ENCODE assay signal across 8 cellular contexts in genomic region chr10:73358331-73359279, GRCh38. TPM values are rescaled to one million over a fixed set of nuclear protein-coding genes. Genes with fewer than 3 reads are reported as not detected.
DNase-seq lines count a peak whose midpoint lies in the region; ATAC-seq and FAIRE-seq lines count a peak whose summit lies in the region.

CFAP70 (minus strand) TSS chr10:73358864; CDS start chr10:73354796, 4,068 bp downstream.

- H4K8ac ChIP-seq in mesendoderm (ENCODE audit: low read depth, low read length), result no peak within 1 kb of the TSS

- peak within 1 kb of the TSS; percentile 68 for H3K4me2 ChIP-seq in mesendoderm (ENCODE audit: low read length)

- no peaks in the 10 kb centered on the region for H3K79me1 ChIP-seq in mesendoderm (ENCODE audit: low read length)

- H3K9ac ChIP-seq in mesendoderm (ENCODE audit: low read length), result peak within 1 kb of the TSS; percentile 67

- FAIRE-seq in endometrium (lab: Jason Lieb, UNC), result peak; percentile 91

- no peak within 1 kb of the TSS for H3K27ac ChIP-seq in mesendoderm (ENCODE audit: low read depth, low read length)

- no peaks in the 10 kb centered on the region for H3K36me3 ChIP-seq in mesendoderm (ENCODE audit: control insufficient read depth, insufficient read depth, low read length)

- no peaks in the 10 kb centered on the region for H3K79me2 ChIP-seq in mesendoderm (ENCODE audit: control insufficient read depth, insufficient read depth, low read length)

- peak; percentile 92 for DNase-seq in COLO668 (lab: John Stamatoyannopoulos, UW; ENCODE audit: unreplicated experiment)
- DNase-seq in HT1080 (ENCODE audit: low read depth), result peak; percentile 90
- peak; percentile 88 for DNase-seq in NOMO-1 treated with dmso at 0.1 percent for 144 hours (lab: John Stamatoyannopoulos, UW; ENCODE audit: unreplicated experiment)
- DNase-seq in activated CD8-positive, alpha-beta memory T cell treated with anti-CD3 and anti-CD28 coated beads, Interleukin-2, amount 50 U/mL, for 1 hour (ENCODE audit: extremely low read depth), result peak; percentile 88
- DNase-seq in mesendoderm, result peak; percentile 99
- DNase-seq in stimulated activated CD8-positive, alpha-beta memory T cell treated with anti-CD3 and anti-CD28 coated beads, Interleukin-12 subunit alpha, Interleukin-12 subunit beta, amount 100 ng/mL, for 24 hours (ENCODE audit: extremely low read depth), result peak; percentile 81

- H3K27me3 ChIP-seq in mesendoderm (ENCODE audit: insufficient read depth, low read length, poor library complexity), result peaks cover 2% of the 10 kb centered on the region

- peak within 1 kb of the TSS; percentile 33 for H4K5ac ChIP-seq in mesendoderm (ENCODE audit: low read length)

- H3K18ac ChIP-seq in mesendoderm (ENCODE audit: low read length), result no peak within 1 kb of the TSS

- no CpG with 5 or more reads among the region's 45 CpGs for WGBS in mesendoderm (ENCODE audit: extremely low coverage, insufficient coverage, low lambda C conversion rate)

- no peaks in the 10 kb centered on the region for H3K4me1 ChIP-seq in mesendoderm (ENCODE audit: control insufficient read depth, low read depth, low read length)

- H3K56ac ChIP-seq in mesendoderm (ENCODE audit: low read length), result peak within 1 kb of the TSS; percentile 78

- H2AK5ac ChIP-seq in mesendoderm (ENCODE audit: low read length), result no peak within 1 kb of the TSS

- no peak within 1 kb of the TSS for H2BK120ac ChIP-seq in mesendoderm (ENCODE audit: low read depth, low read length)

- ATAC-seq in GM21360 (IDR thresholded peaks at IDR 0.05; ENCODE audit: unreplicated experiment), result peak; percentile 82

- no peak within 1 kb of the TSS for H2BK5ac ChIP-seq in mesendoderm (ENCODE audit: low read length)

- no peak within 1 kb of the TSS for H3K23ac ChIP-seq in mesendoderm (ENCODE audit: low read length)

- no peak within 1 kb of the TSS for H2BK15ac ChIP-seq in mesendoderm (replicated peaks; ENCODE audit: low read depth)

- H3K4ac ChIP-seq in mesendoderm (ENCODE audit: low read depth, low read length), result no peak within 1 kb of the TSS

- peak within 1 kb of the TSS; percentile 59 for H3K4me3 ChIP-seq in mesendoderm (ENCODE audit: low read length)

RNA-seq across cellular contexts. Expression of gene CFAP70, which starts in this region (rescaled TPM):
- total RNA-seq in HT1080 (2014; rRNA removed; shearing (Covaris generic)), result 0.03 and 0.43 TPM in 2 replicates
- 0.03 and 0.08 TPM in 2 replicates for polyA plus RNA-seq in HT1080 (2015; cell fraction: cytosol; rRNA removed)
- polyA plus RNA-seq in HT1080 (2015; cell fraction: nucleus; rRNA removed), result 0.57 and 0.77 TPM in 2 replicates
- 0.07 TPM for polyA plus RNA-seq in mesendoderm (2013, experiment 1 of 2)
- 0.10 TPM for polyA plus RNA-seq in mesendoderm (2013, experiment 2 of 2)

Comparison
In these comparisons a context has a peak if more than half of its experiments do, and no peak if none do; other contexts are left out.
1. Peak in DNase-seq in HT1080; RNA of the gene not detected or under 1 TPM.